ENCODE assay signal across 7 cellular contexts in genomic region chr3:171458857-171459129, GRCh38. TPM values are rescaled to one million over a fixed set of nuclear protein-coding genes. Genes with fewer than 3 reads are reported as not detected.
A peak's percentile ranks its signal among the peaks of the same experiment; 100 is the strongest.
DNase-seq lines count a peak whose midpoint lies in the region; ATAC-seq and TF ChIP-seq lines count a peak whose summit lies in the region.

No MANE protein-coding gene starts in this region.

- H2AK5ac ChIP-seq in H9 (ENCODE audit: insufficient read length, low read length), result no peak overlapping the region

- H2AFZ ChIP-seq in H9 (ENCODE audit: low read length) (no peak overlapping the region), smooth muscle cell (ENCODE audit: low read depth) (peak overlapping the region; percentile 89)

- no peak overlapping the region for H2BK120ac ChIP-seq in H9 (ENCODE audit: low read depth, low read length, poor library complexity, severe bottlenecking)

- H3K18ac ChIP-seq in H9 (ENCODE audit: insufficient read length, low read depth, low read length), result no peak overlapping the region

- H4K20me1 ChIP-seq in H9 (ENCODE audit: control insufficient read depth, insufficient read depth, insufficient read length), result no peaks in the 10 kb centered on the region
- peaks cover 33% of the 10 kb centered on the region for H4K20me1 ChIP-seq in smooth muscle cell (ENCODE audit: low read depth)

- H3K36me3 Mint-ChIP-seq in H9 (ENCODE audit: insufficient read depth in 1 of 3, low read depth in 3 of 3), result no peaks in the 10 kb centered on the region
- no peaks in the 10 kb centered on the region for H3K36me3 Mint-ChIP-seq in activated CD8-positive, alpha-beta T cell treated with anti-CD3 and anti-CD28 coated beads, Interleukin-2, amount 10 ng/mL, durations not matched to agents 7 days and 5 days (ENCODE audit: low read depth)

- CTCF ChIA-PET in activated CD8-positive, alpha-beta T cell treated with anti-CD3 and anti-CD28 coated beads, Interleukin-2, amount 10 ng/mL, durations not matched to agents 7 days and 5 days (lab: Charles Lee), result interaction anchor here (1.0 to 1.5 kb wide), 5 partner anchors 15 to 296 kb away, joined by 3 to 7 read pairs (median 4); no protein-coding TSS in a partner anchor

- no peak overlapping the region for H4K91ac ChIP-seq in H9 (ENCODE audit: insufficient read length, low read depth, low read length)

- DNase-seq in H9 (peak; percentile 56), smooth muscle cell (lab: John Stamatoyannopoulos, UW; ENCODE audit: unreplicated experiment) (no peak), NOMO-1 treated with DMSO at 0.1 percent for 48 hours (lab: John Stamatoyannopoulos, UW; ENCODE audit: unreplicated experiment) (no peak)
- DNase-seq in activated CD8-positive, alpha-beta T cell treated with anti-CD3 and anti-CD28 coated beads, Interleukin-2, amount 10 ng/mL, durations not matched to agents 7 days and 5 days, result no peak

- POLR2A ChIA-PET in activated CD8-positive, alpha-beta T cell treated with anti-CD3 and anti-CD28 coated beads, Interleukin-2, amount 10 ng/mL, durations not matched to agents 7 days and 5 days (lab: Charles Lee), result interaction anchor here (1.2 kb wide), 1 partner anchor 874 kb away, joined by 5 read pairs; no protein-coding TSS in a partner anchor

- peaks cover 0 to 2% of the 10 kb centered on the region in 2 experiments; a peak in 2 of 5 replicates for H3K9me3 Mint-ChIP-seq in H9
- no peaks in the 10 kb centered on the region for H3K9me3 Mint-ChIP-seq in activated CD8-positive, alpha-beta T cell treated with anti-CD3 and anti-CD28 coated beads, Interleukin-2, amount 10 ng/mL, durations not matched to agents 7 days and 5 days (ENCODE audit: insufficient read depth)

- no peaks in the 10 kb centered on the region for H3K36me3 ChIP-seq in smooth muscle cell (ENCODE audit: low read depth)

- no peak overlapping the region for H2BK20ac ChIP-seq in H9 (ENCODE audit: low read depth, low read length, poor library complexity, severe bottlenecking)

- H3K56ac ChIP-seq in H9 (ENCODE audit: insufficient read length, low read depth, low read length), result no peak overlapping the region

- H3K27me3 Mint-ChIP-seq in H9 (ENCODE audit: low read depth), result peaks cover 47% of the 10 kb centered on the region
- no peaks in the 10 kb centered on the region for H3K27me3 Mint-ChIP-seq in activated CD8-positive, alpha-beta T cell treated with anti-CD3 and anti-CD28 coated beads, Interleukin-2, amount 10 ng/mL, durations not matched to agents 7 days and 5 days (ENCODE audit: low read depth)

- no peak overlapping the region for H3K4ac ChIP-seq in H9 (ENCODE audit: low read depth, low read length)

- no peak overlapping the region for H2BK15ac ChIP-seq in H9 (ENCODE audit: low read depth, low read length)

- H2BK5ac ChIP-seq in H9 (ENCODE audit: insufficient read length, low read length), result no peak overlapping the region

- H3K4me1 ChIP-seq in H9 (ENCODE audit: insufficient read depth, low read length), result peaks cover 3% of the 10 kb centered on the region; the same call in 1 of the 2 replicates
- H3K4me1 ChIP-seq in smooth muscle cell (ENCODE audit: low read depth), result peaks cover 7% of the 10 kb centered on the region

- peak overlapping the region; percentile 82 for H3K4me3 ChIP-seq in iPS-11a (ENCODE audit: low read depth, low read length)
- peak overlapping the region; percentile 87 for H3K4me3 ChIP-seq in smooth muscle cell

- H3F3A ChIP-seq in smooth muscle cell (ENCODE audit: low read depth), result peaks cover 13% of the 10 kb centered on the region

- TF ChIP-seq CTCF in H9 (conservative IDR thresholded peaks at IDR 0.05) (no peak), smooth muscle cell (IDR thresholded peaks at IDR 0.05; ENCODE audit: borderline replicate concordance, insufficient read depth, poor library complexity, severe bottlenecking) (no peak)

- H3K14ac ChIP-seq in H9 (ENCODE audit: insufficient read depth, low read length), result no peak overlapping the region

- peak overlapping the region; percentile 94 for H3K4me2 ChIP-seq in H9 (ENCODE audit: insufficient read depth, insufficient read length, low read length)
- H3K4me2 ChIP-seq in smooth muscle cell, result peak overlapping the region; percentile 94

- H3K27me3 ChIP-seq in H9 (ENCODE audit: insufficient read depth, low read length) (no peaks in the 10 kb centered on the region), smooth muscle cell (ENCODE audit: low read depth) (no peaks in the 10 kb centered on the region)

- peak overlapping the region; percentile 77 to 92 for H3K4me3 Mint-ChIP-seq in H9
- peak overlapping the region; percentile 84 for H3K4me3 Mint-ChIP-seq in activated CD8-positive, alpha-beta T cell treated with anti-CD3 and anti-CD28 coated beads, Interleukin-2, amount 10 ng/mL, durations not matched to agents 7 days and 5 days

- H3K79me1 ChIP-seq in H9 (ENCODE audit: insufficient read depth, low read depth, low read length, poor library complexity, severe bottlenecking), result no peaks in the 10 kb centered on the region

- H3K79me2 ChIP-seq in H9 (ENCODE audit: insufficient read depth, low read length) (peaks cover 26% of the 10 kb centered on the region; the same call in 1 of the 2 replicates), smooth muscle cell (ENCODE audit: low read depth) (peaks cover 37% of the 10 kb centered on the region)

- H4K8ac ChIP-seq in H9 (replicated peaks; ENCODE audit: insufficient read length, low read depth, low read length), result no peak overlapping the region

- H2BK12ac ChIP-seq in H9 (ENCODE audit: insufficient read length, low read depth, low read length), result no peak overlapping the region

- no peak overlapping the region for H4K5ac ChIP-seq in H9 (ENCODE audit: insufficient read length, low read depth, low read length)

- H3K9me3 ChIP-seq in H9 (ENCODE audit: control insufficient read depth, low read depth, low read length), result no peaks in the 10 kb centered on the region
- no peaks in the 10 kb centered on the region for H3K9me3 ChIP-seq in smooth muscle cell (replicated peaks; ENCODE audit: low read depth)

- H3K4me1 Mint-ChIP-seq in H9, result peaks cover 45 to 51% of the 10 kb centered on the region in 2 experiments
- H3K4me1 Mint-ChIP-seq in activated CD8-positive, alpha-beta T cell treated with anti-CD3 and anti-CD28 coated beads, Interleukin-2, amount 10 ng/mL, durations not matched to agents 7 days and 5 days (ENCODE audit: low read depth), result peaks cover 39% of the 10 kb centered on the region

- H3K27ac ChIP-seq in H9 (ENCODE audit: insufficient read length, low read depth, low read length) (no peak overlapping the region), smooth muscle cell (ENCODE audit: low read depth) (no peak overlapping the region)

- no CpG with 5 or more reads among the region's 6 CpGs for WGBS in H9 (ENCODE audit: extremely low coverage, insufficient read length, low lambda C conversion rate)
- WGBS in smooth muscle cell (ENCODE audit: low lambda C conversion rate), result 3% methylated on average over 6 of the region's 6 CpGs

- H3T11ph ChIP-seq in H9 (ENCODE audit: low read length), result no peak overlapping the region

- H3K9ac ChIP-seq in H9 (ENCODE audit: extremely low read depth, insufficient read length, low read length) (peak overlapping the region; percentile 51), smooth muscle cell (ENCODE audit: low read depth) (peak overlapping the region; percentile 11)

- peak overlapping the region in 1 of 3 experiments; percentile 95; a peak in 3 of 7 replicates for H3K27ac Mint-ChIP-seq in H9
- peak overlapping the region; percentile 84 for H3K27ac Mint-ChIP-seq in activated CD8-positive, alpha-beta T cell treated with anti-CD3 and anti-CD28 coated beads, Interleukin-2, amount 10 ng/mL, durations not matched to agents 7 days and 5 days

- H3K23ac ChIP-seq in H9 (ENCODE audit: insufficient read length, low read depth, low read length), result no peak overlapping the region

- H3K23me2 ChIP-seq in H9 (ENCODE audit: insufficient read length, low read depth, low read length, poor library complexity, severe bottlenecking), result peaks cover 32% of the 10 kb centered on the region

- no peak for ATAC-seq in activated CD8-positive, alpha-beta T cell treated with anti-CD3 and anti-CD28 coated beads, Interleukin-2, amount 10 ng/mL, durations not matched to agents 7 days and 5 days
- ATAC-seq in GM19463 (IDR thresholded peaks at IDR 0.05; ENCODE audit: unreplicated experiment), result no peak
- ATAC-seq in GM21723 (IDR thresholded peaks at IDR 0.05; ENCODE audit: unreplicated experiment), result no peak

RNA-seq across cellular contexts. Expression of gene TNIK, which starts 1.4 kb away (rescaled TPM):
- total RNA-seq in H9 (2021), result 10.2 and 15.9 TPM in 2 replicates
- 10 to 100 TPM; 32.1 to 39.2 TPM for total RNA-seq in activated CD8-positive, alpha-beta T cell treated with anti-CD3 and anti-CD28 coated beads, Interleukin-2, amount 10 ng/mL, durations not matched to agents 7 days and 5 days
- total RNA-seq in smooth muscle cell, result 12.5 and 20.0 TPM in 2 replicates
- 10.1 and 10.4 TPM in 2 replicates for polyA plus RNA-seq in smooth muscle cell
